In the genomic region with DNA sequence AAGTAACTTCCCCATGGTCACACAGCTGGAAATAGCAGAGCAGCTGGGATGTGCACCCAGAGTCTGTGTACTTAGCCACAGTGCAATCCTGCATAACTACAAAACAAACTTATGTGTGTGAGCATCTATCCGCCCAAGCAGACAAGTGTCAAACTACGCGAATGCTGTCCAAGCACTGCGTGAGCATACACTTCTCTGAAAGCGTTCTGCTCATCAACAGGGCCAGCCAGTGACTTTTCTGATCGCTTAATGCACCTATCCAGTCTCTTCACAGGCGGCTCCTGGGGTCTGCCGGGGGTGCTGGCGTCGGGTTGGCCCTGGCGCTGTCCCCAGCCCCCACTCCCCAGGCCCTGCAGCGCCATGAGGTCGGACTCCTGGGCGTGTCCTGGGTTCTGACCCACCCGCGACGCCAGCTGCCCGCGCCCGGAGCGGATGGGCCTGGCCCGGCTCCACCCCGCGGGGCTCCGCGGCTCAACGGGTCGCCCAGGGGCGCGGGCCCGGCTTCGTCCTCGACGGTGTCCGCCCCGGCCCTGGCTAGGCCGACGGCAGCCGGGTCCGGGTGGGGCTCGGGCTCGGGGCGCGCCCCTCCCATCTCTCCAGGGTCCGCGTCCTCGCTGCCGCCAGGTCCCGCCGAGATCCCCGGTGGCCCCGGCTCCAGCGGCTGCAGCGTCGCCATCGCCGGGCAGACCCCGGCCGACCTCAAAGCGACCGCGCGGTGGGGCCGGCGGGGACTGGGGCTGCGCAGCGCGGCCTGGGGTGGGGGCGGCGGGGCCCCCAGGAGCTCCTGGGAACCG, we compare ENCODE assay signal across 8 cellular contexts. TPM values are rescaled to one million over a fixed set of nuclear protein-coding genes. Genes with fewer than 3 reads are reported as not detected.
A peak's percentile ranks its signal among the peaks of the same experiment; 100 is the strongest.
DNase-seq lines count a peak whose midpoint lies in the region; ATAC-seq and TF ChIP-seq lines count a peak whose summit lies in the region.

No MANE protein-coding gene starts in this region.

- POLR2A ChIA-PET in RWPE1 (lab: Yijun Ruan, JAX; ENCODE audit: low non-redundant PET) = no interaction called here

- peaks cover 16% of the 10 kb centered on the region for H3K36me3 Mint-ChIP-seq in mesothelial cell of epicardium

- peak overlapping the region; percentile 100 for H3K4me3 Mint-ChIP-seq in mesothelial cell of epicardium

- no peaks in the 10 kb centered on the region for H3K27me3 Mint-ChIP-seq in mesothelial cell of epicardium (ENCODE audit: low read depth)

- H3K27ac Mint-ChIP-seq in mesothelial cell of epicardium = peak overlapping the region; percentile 78

- H3K27ac ChIP-seq in RWPE1 (peak overlapping the region; percentile 92), ectodermal cell (ENCODE audit: insufficient read depth, low read depth, low read length, poor library complexity, severe bottlenecking) (no peak overlapping the region)

- peak; percentile 45 for DNase-seq in DMS 273 (lab: John Stamatoyannopoulos, UW; ENCODE audit: unreplicated experiment)
- DNase-seq in DMS 273 treated with DMSO at 0.1 percent for 48 hours (lab: John Stamatoyannopoulos, UW) = no peak
- peak; percentile 0 for DNase-seq in RWPE1 (ENCODE audit: low spot score)
- peak; percentile 20 to 48 for DNase-seq in mesothelial cell of epicardium (ENCODE audit: low spot score in 2 of 2, unreplicated experiment in 2 of 2)
- peak; percentile 45 for DNase-seq in ureter (ENCODE audit: low spot score)
- DNase-seq in SW 1271 (lab: John Stamatoyannopoulos, UW) = no peak

- no peaks in the 10 kb centered on the region for H3K36me3 ChIP-seq in ectodermal cell (ENCODE audit: control insufficient read depth, insufficient read depth, low read length)

- TF ChIP-seq CTCF in RWPE1 (conservative IDR thresholded peaks at IDR 0.05; ENCODE audit: low read depth) (no peak), mesothelial cell of epicardium (IDR thresholded peaks at IDR 0.05; ENCODE audit: unreplicated experiment) (no peak)

- H3K27me3 ChIP-seq in ectodermal cell (ENCODE audit: control insufficient read depth, insufficient read depth, low read length, poor library complexity, severe bottlenecking) = peaks cover 17% of the 10 kb centered on the region

- CTCF ChIA-PET in RWPE1 (lab: Yijun Ruan, JAX) = no interaction called here

- H3K9me3 ChIP-seq in ectodermal cell (ENCODE audit: control insufficient read depth, low read length) = no peaks in the 10 kb centered on the region

- H3K4me1 ChIP-seq in ectodermal cell (ENCODE audit: control insufficient read depth, insufficient read depth, low read length) = peaks cover 3% of the 10 kb centered on the region

- peak overlapping the region; percentile 93 for H3K4me3 ChIP-seq in ectodermal cell (ENCODE audit: insufficient read depth, low read depth, low read length)

- peaks cover 24% of the 10 kb centered on the region for H3K4me1 Mint-ChIP-seq in mesothelial cell of epicardium

- H3K9me3 Mint-ChIP-seq in mesothelial cell of epicardium = peaks cover 10% of the 10 kb centered on the region

- 10% methylated on average over 71 of the region's 71 CpGs for WGBS in ectodermal cell, 2 experiments

- ATAC-seq in HG02884 (IDR thresholded peaks at IDR 0.05; ENCODE audit: unreplicated experiment) = no peak

RNA-seq across cellular contexts. Expression of gene ZNF141, which starts 1.3 kb away (rescaled TPM):
- 32.7 TPM for polyA plus RNA-seq in ectodermal cell (2013, experiment 1 of 4)
- polyA plus RNA-seq in ectodermal cell (2013, experiment 2 of 4) = 25.4 TPM
- polyA plus RNA-seq in ectodermal cell (2013, experiment 3 of 4) = 19.4 TPM
- polyA plus RNA-seq in ectodermal cell (2013, experiment 4 of 4) = 26.1 TPM
- total RNA-seq in mesothelial cell of epicardium (28.1 to 32.5 TPM (median 29.8 TPM) in 3 replicates), ureter (38.7 TPM)

RNA-seq across cellular contexts. Expression of gene ZNF732, which starts 31.0 kb away (rescaled TPM):
- 4.4 TPM for polyA plus RNA-seq in ectodermal cell (2013, experiment 1 of 4)
- 6.7 TPM for polyA plus RNA-seq in ectodermal cell (2013, experiment 2 of 4)
- polyA plus RNA-seq in ectodermal cell (2013, experiment 3 of 4) = 2.7 TPM
- polyA plus RNA-seq in ectodermal cell (2013, experiment 4 of 4) = 3.2 TPM
- total RNA-seq in mesothelial cell of epicardium (1.6 to 2.7 TPM (median 2.0 TPM) in 3 replicates), ureter (0.44 TPM)

Comparison
In these comparisons a context has a peak if more than half of its experiments do, and no peak if none do; other contexts are left out.
1. DNase-seq: peak in DMS 273 (single experiment), RWPE1 (single experiment), mesothelial cell of epicardium (2 of 2) and ureter (single experiment); none in DMS 273 treated with DMSO at 0.1 percent for 48 hours (single experiment) and SW 1271 (0 of 2).